In genomic region chr13:60326273-60326672, GRCh38 we compare ENCODE assay signal across 23 cellular contexts.
DNase-seq lines count a peak whose midpoint lies in the region; ATAC-seq, FAIRE-seq and TF ChIP-seq lines count a peak whose summit lies in the region.
"Had no signal": no experiment of that assay in that cellular context is flagged by ENCODE, and none has a peak within 500 bp of the region (broad histone marks: within the 10 kb centered on the region; RNA-seq: fewer than 3 reads in every experiment).

No MANE protein-coding gene starts in this region.

- H3K4me2 ChIP-seq in Loucy (ENCODE audit: low read depth, low read length, poor library complexity, severe bottlenecking) (no peak overlapping the region), GM12878 (ENCODE audit: control insufficient read depth, insufficient read depth) (no peak overlapping the region), osteoblast (ENCODE audit: insufficient read depth, low read length) (no peak overlapping the region)

- no peaks in the 10 kb centered on the region for H3F3A ChIP-seq in Loucy (ENCODE audit: low read depth)

- ATAC-seq in GM12878 = peak; percentile 46
- no peak for ATAC-seq in HG03432 (IDR thresholded peaks at IDR 0.05; ENCODE audit: unreplicated experiment)

- intact Hi-C loops in GM12878 (cut with micrococcal nuclease; ENCODE audit: unreplicated experiment) = loop anchor here (5.0 kb wide), 1 partner anchor 644 kb away; no protein-coding TSS in a partner anchor

- no peak overlapping the region for H3K27ac ChIP-seq in GM12878 (ENCODE audit: control insufficient read depth, insufficient read depth)
- H3K27ac ChIP-seq in osteoblast (ENCODE audit: low read depth, low read length) = no peak overlapping the region
- H3K27ac ChIP-seq: spleen, tibial nerve had no signal

- SMC1A ChIA-PET in GM12878 (lab: Charles Lee; ENCODE audit: uncharacterized antibody, unreplicated experiment) = interaction anchor here (1.3 kb wide), 1 partner anchor 56 kb away, joined by 4 read pairs; no protein-coding TSS in a partner anchor

- 84% methylated on average over 3 of the region's 3 CpGs for WGBS in GM12878 (ENCODE audit: insufficient coverage, insufficient replicate concordance, low lambda C conversion rate, missing lambda C conversion rate)

- H3K4me1 ChIP-seq in Loucy (ENCODE audit: insufficient read depth, low read length, poor library complexity, severe bottlenecking) (peaks cover 5% of the 10 kb centered on the region), GM12878 (ENCODE audit: control insufficient read depth, insufficient read depth, low read length) (no peaks in the 10 kb centered on the region), osteoblast (ENCODE audit: insufficient read depth, low read length) (no peaks in the 10 kb centered on the region), HAP-1 (no peaks in the 10 kb centered on the region)

- H3K4me3 ChIP-seq in Loucy (ENCODE audit: low read length, poor library complexity, severe bottlenecking) (no peak overlapping the region), GM12878 (no peak overlapping the region), osteoblast (ENCODE audit: insufficient read depth, low read length) (no peak overlapping the region), HAP-1 (no peak overlapping the region)
- H3K4me3 ChIP-seq: spleen, tibial nerve had no signal

- DNase-seq in NCI-H82 (lab: John Stamatoyannopoulos, UW) = peak; percentile 9
- DNase-seq in NCI-H82 treated with DMSO at 0.1 percent for 48 hours (lab: John Stamatoyannopoulos, UW; ENCODE audit: unreplicated experiment) = no peak
- DNase-seq in GM12878 (ENCODE audit: low read depth, low spot score) = no peak
- peak; percentile 73 for DNase-seq in osteoblast (ENCODE audit: insufficient read length, low spot score, missing footprints)
- DNase-seq in HAP-1 (ENCODE audit: low spot score in 2 of 2) = no peak
- DNase-seq in retina = no peak
- DNase-seq: 8988T; activated T-cell treated with anti-CD3 and anti-CD28 coated beads, Interleukin-2, amount 50 U/mL, for 1 hour; cortex of kidney; DND-41; NCI-H1417; NCI-H2081 treated with DMSO at 0.1 percent for 48 hours; NCI-H524 treated with DMSO at 0.1 percent for 48 hours; nucleus accumbens; spleen; stimulated activated CD4-positive, alpha-beta T cell treated with anti-CD3 and anti-CD28 coated beads, Interleukin-4, amount 100 ng/mL, for 24 hours; T1000 had no signal

- H3K27me3 ChIP-seq in Loucy (ENCODE audit: insufficient read depth, low read length, poor library complexity, severe bottlenecking) = no peaks in the 10 kb centered on the region
- H3K27me3 ChIP-seq in GM12878 (replicated peaks in 1 of 2; ENCODE audit: control insufficient read depth in 2 of 2, insufficient read depth in 2 of 2, low read length in 1 of 2) = no peaks in the 10 kb centered on the region
- H3K27me3 ChIP-seq in osteoblast (ENCODE audit: insufficient read depth, low read length) = no peaks in the 10 kb centered on the region
- no peaks in the 10 kb centered on the region for H3K27me3 ChIP-seq in HAP-1 (ENCODE audit: low read depth)
- H3K27me3 ChIP-seq: spleen, tibial nerve had no signal

- TF ChIP-seq EP300 in GM12878 (IDR thresholded peaks at IDR 0.05; ENCODE audit: borderline replicate concordance in 1 of 2, control insufficient read depth in 1 of 2, low read depth in 2 of 2, low read length in 2 of 2) = no peak

- in situ Hi-C loops in GM12878 (cut with MboI) (loop anchor here (10.0 kb wide), 1 partner anchor 931 kb away; no protein-coding TSS in a partner anchor), HAP-1 (cut with MboI; ENCODE audit: low sequenced_read_pairs) (no loop called here)

- CTCF ChIA-PET in GM12878 (lab: Yijun Ruan, JAX) = interaction anchor here (0.9 to 2.8 kb wide), 4 partner anchors 9 to 645 kb away, joined by 3 to 11 read pairs (median 7); no protein-coding TSS in a partner anchor

- H3K79me2 ChIP-seq in Loucy (ENCODE audit: insufficient read depth, low read length) (no peaks in the 10 kb centered on the region), GM12878 (ENCODE audit: control insufficient read depth, insufficient read depth, low read length) (no peaks in the 10 kb centered on the region), osteoblast (ENCODE audit: insufficient read depth, low read length) (no peaks in the 10 kb centered on the region)

- H3K9me3 ChIP-seq in Loucy (ENCODE audit: insufficient read depth, low read depth, low read length) = no peaks in the 10 kb centered on the region
- H3K9me3 ChIP-seq in GM12878 (replicated peaks; ENCODE audit: control insufficient read depth, insufficient read depth, low read length) = no peaks in the 10 kb centered on the region
- no peaks in the 10 kb centered on the region for H3K9me3 ChIP-seq in osteoblast (ENCODE audit: low read depth, low read length)
- H3K9me3 ChIP-seq in HAP-1 = no peaks in the 10 kb centered on the region
- H3K9me3 ChIP-seq: spleen, tibial nerve had no signal

- no peak for FAIRE-seq in GM12878 (lab: Jason Lieb, UNC)
- FAIRE-seq: bronchial epithelial cell, endometrium, H54 had no signal

- TF ChIP-seq CTCF in Loucy (conservative IDR thresholded peaks at IDR 0.05; ENCODE audit: low read length) (peak; percentile 35; the same call in 1 of the 2 replicates), GM12878 (IDR thresholded peaks at IDR 0.05 in 2 of 3, conservative IDR thresholded peaks at IDR 0.05 in 1 of 3; ENCODE audit: control insufficient read depth in 2 of 3, extremely low read depth in 1 of 3, insufficient read depth in 1 of 3, low read depth in 3 of 3, low read length in 3 of 3) (no peak), osteoblast (IDR thresholded peaks at IDR 0.05; ENCODE audit: extremely low read depth, low read depth, low read length) (peak; percentile 11)

- RAD21 ChIA-PET in GM12878 (lab: Charles Lee; ENCODE audit: unreplicated experiment) = interaction anchor here (1.1 to 4.9 kb wide), 2 partner anchors 96 to 645 kb away, joined by 3 to 20 read pairs; no protein-coding TSS in a partner anchor

- H4K20me1 ChIP-seq in Loucy (ENCODE audit: insufficient read depth, low read length, poor library complexity, severe bottlenecking) (no peaks in the 10 kb centered on the region), GM12878 (ENCODE audit: control insufficient read depth, insufficient read depth) (no peaks in the 10 kb centered on the region), osteoblast (ENCODE audit: insufficient read depth, low read length) (no peaks in the 10 kb centered on the region)

- H2AFZ ChIP-seq in Loucy (ENCODE audit: low read length) (no peak overlapping the region), GM12878 (ENCODE audit: control insufficient read depth, low read depth, low read length) (no peak overlapping the region), osteoblast (ENCODE audit: low read length) (no peak overlapping the region)

- no peak for TF ChIP-seq POLR2A in GM12878 (IDR thresholded peaks at IDR 0.05; ENCODE audit: low read depth, low read length)

- H3K36me3 ChIP-seq in Loucy (ENCODE audit: insufficient read depth, low read length) (no peaks in the 10 kb centered on the region), GM12878 (ENCODE audit: control insufficient read depth in 2 of 2, insufficient read depth in 2 of 2, low read length in 1 of 2) (no peaks in the 10 kb centered on the region), osteoblast (ENCODE audit: insufficient read depth, low read length) (no peaks in the 10 kb centered on the region), HAP-1 (replicated peaks) (no peaks in the 10 kb centered on the region)
- H3K36me3 ChIP-seq: spleen, tibial nerve had no signal

- POLR2A ChIA-PET in GM12878 (lab: Charles Lee) = no interaction called here

- no peak for TF ChIP-seq RAD21 in GM12878 (IDR thresholded peaks at IDR 0.05; ENCODE audit: insufficient read depth, low read depth, low read length)

- H3K9me2 ChIP-seq in Loucy (replicated peaks; ENCODE audit: low read depth, low read length) = no peaks in the 10 kb centered on the region

- no peak overlapping the region for H3K9ac ChIP-seq in Loucy (ENCODE audit: low read depth, low read length, poor library complexity, severe bottlenecking)
- no peak overlapping the region for H3K9ac ChIP-seq in GM12878 (ENCODE audit: control insufficient read depth, insufficient read depth, low read length)

- BruUV-seq in GM12878 (replicated peaks; lab: Mats Ljungman, UMichigan) = no TSS peak

TF ChIP-seq in GM12878, 131 proteins besides CTCF, POLR2A, EP300 and RAD21:
- peak; percentile 75; the same call in 1 of the 2 replicates for TF ChIP-seq SPI1 (IDR thresholded peaks at IDR 0.05; ENCODE audit: borderline replicate concordance, insufficient read depth, low read depth, low read length)
- no peak for TF ChIP-seq SP1 (IDR thresholded peaks at IDR 0.05; ENCODE audit: low read depth, low read length)

Comparison
In these comparisons a context has a peak if more than half of its experiments do, and no peak if none do; other contexts are left out.
1. DNase-seq: peak in NCI-H82 (single experiment) and osteoblast (single experiment); none in NCI-H82 treated with DMSO at 0.1 percent for 48 hours (single experiment), GM12878 (single experiment), HAP-1 (0 of 2) and retina (single experiment).
2. CTCF ChIP-seq: peak in Loucy (single experiment) and osteoblast (single experiment); none in GM12878 (0 of 3).